ENCODE assay signal across 23 cellular contexts in genomic region chr11:85301895-85302678, GRCh38.
"Had no signal": no experiment of that assay in that cellular context is flagged by ENCODE, and none has a peak within 500 bp of the region (broad histone marks: within the 10 kb centered on the region; RNA-seq: fewer than 3 reads in every experiment).

No MANE protein-coding gene starts in this region.

- H3K36me3 Mint-ChIP-seq: IgD-negative memory B cell had no signal

- H3K4me3 ChIP-seq: K562 had no signal

- ATAC-seq: K562, Panc1, PC-3 had no signal

- H3K9me3 Mint-ChIP-seq: IgD-negative memory B cell had no signal

- DNase-seq: Kasumi-1, MM.1S, NCI-H1092 treated with DMSO at 0.1 percent for 48 hours, NCI-H1436, NCI-H187, NCI-H2029, NCI-H2081 treated with DMSO at 0.1 percent for 48 hours, NCI-H2171, NCI-H226, NCI-H446, NCI-H510A, NCI-H524 treated with DMSO at 0.1 percent for 48 hours, NCI-H69, NCI-H774, PC-3, SHP77, SK-N-SH had no signal

- H3K27ac ChIP-seq: HL-60, KMS-11, RWPE1 had no signal

- H3K9me3 ChIP-seq: SK-N-SH had no signal

- H3K27me3 Mint-ChIP-seq: IgD-negative memory B cell had no signal

- H3K4me3 Mint-ChIP-seq: IgD-negative memory B cell had no signal

- H3K27ac Mint-ChIP-seq: IgD-negative memory B cell had no signal
